ENCODE assay signal across 31 cellular contexts in genomic region chr19:53936035-53936434, GRCh38. TPM values are rescaled to one million over a fixed set of nuclear protein-coding genes. Genes with fewer than 3 reads are reported as not detected.
"Had no signal": no experiment of that assay in that cellular context is flagged by ENCODE, and none has a peak within 500 bp of the region (broad histone marks: within the 10 kb centered on the region; RNA-seq: fewer than 3 reads in every experiment).

No MANE protein-coding gene starts in this region.

- H3K27ac ChIP-seq: adrenal gland, body of pancreas, esophagus muscularis mucosa, foreskin keratinocyte, gastroesophageal sphincter, heart right ventricle had no signal

- DNase-seq: activated CD4-positive, alpha-beta T cell treated with anti-CD3 and anti-CD28 coated beads for 1 hour; activated CD4-positive, alpha-beta T cell treated with anti-CD3 and anti-CD28 coated beads for 4 hours; activated CD4-positive, alpha-beta T cell treated with anti-CD3 and anti-CD28 coated beads, Interleukin-2, amount 10 ng/mL, durations not matched to agents 7 days and 5 days; activated CD4-positive, alpha-beta T cell treated with anti-CD3 and anti-CD28 coated beads, Interleukin-2, amount 50 U/mL, for 4 hours; activated CD8-positive, alpha-beta memory T cell treated with anti-CD3 and anti-CD28 coated beads for 24 hours; activated CD8-positive, alpha-beta T cell treated with anti-CD3 and anti-CD28 coated beads for 36 hours; activated effector memory CD4-positive, alpha-beta T cell treated with Interleukin-2 at 50 U/mL for 16 hours; activated gamma-delta T cell treated with Interleukin-2 at 50 U/mL for 16 hours; activated naive CD4-positive, alpha-beta T cell treated with Interleukin-2 at 50 U/mL for 16 hours; activated naive CD8-positive, alpha-beta T cell treated with anti-CD3 and anti-CD28 coated beads for 36 hours; activated naive CD8-positive, alpha-beta T cell treated with anti-CD3 and anti-CD28 coated beads, Interleukin-2, amount 50 U/mL, for 24 hours; activated T-cell treated with anti-CD3 and anti-CD28 coated beads, Interleukin-2, amount 50 U/mL, for 4 hours; adrenal gland; amygdala; aorta; body of pancreas; caudate nucleus; cortex of kidney; dermis blood vessel endothelial cell; effector CD4-positive, alpha-beta T cell; effector memory CD8-positive, alpha-beta T cell; erythroblast; foreskin keratinocyte; heart right ventricle; T-helper 2 cell had no signal

- H3K9me3 ChIP-seq: adrenal gland, body of pancreas, gastroesophageal sphincter had no signal

- H3K9me3 Mint-ChIP-seq: activated CD4-positive, alpha-beta T cell treated with anti-CD3 and anti-CD28 coated beads, Interleukin-2, amount 10 ng/mL, durations not matched to agents 7 days and 5 days; activated CD8-positive, alpha-beta T cell treated with anti-CD3 and anti-CD28 coated beads for 36 hours; activated naive CD4-positive, alpha-beta T cell treated with anti-CD3 and anti-CD28 coated beads, Interleukin-2, amount 50 U/mL, for 24 hours; activated naive CD8-positive, alpha-beta T cell treated with anti-CD3 and anti-CD28 coated beads for 36 hours; activated naive CD8-positive, alpha-beta T cell treated with anti-CD3 and anti-CD28 coated beads, Interleukin-2, amount 50 U/mL, for 24 hours; activated T-cell treated with anti-CD3 and anti-CD28 coated beads, Interleukin-2, amount 50 U/mL, for 4 hours; activated T-helper 17 cell treated with anti-CD3 and anti-CD28 coated beads, Interleukin-2, amount 50 U/mL, for 72 hours; effector memory CD8-positive, alpha-beta T cell had no signal

- H3K36me3 ChIP-seq: adrenal gland, esophagus muscularis mucosa, gastroesophageal sphincter, heart right ventricle had no signal

- H3K4me3 Mint-ChIP-seq: activated CD4-positive, alpha-beta T cell treated with anti-CD3 and anti-CD28 coated beads, Interleukin-2, amount 10 ng/mL, durations not matched to agents 7 days and 5 days; activated CD8-positive, alpha-beta T cell treated with anti-CD3 and anti-CD28 coated beads for 36 hours; activated naive CD4-positive, alpha-beta T cell treated with anti-CD3 and anti-CD28 coated beads, Interleukin-2, amount 50 U/mL, for 24 hours; activated naive CD8-positive, alpha-beta T cell treated with anti-CD3 and anti-CD28 coated beads for 36 hours; activated naive CD8-positive, alpha-beta T cell treated with anti-CD3 and anti-CD28 coated beads, Interleukin-2, amount 50 U/mL, for 24 hours; activated T-cell treated with anti-CD3 and anti-CD28 coated beads, Interleukin-2, amount 50 U/mL, for 4 hours; activated T-helper 17 cell treated with anti-CD3 and anti-CD28 coated beads, Interleukin-2, amount 50 U/mL, for 72 hours; effector memory CD8-positive, alpha-beta T cell had no signal

- H3K27ac Mint-ChIP-seq: activated CD4-positive, alpha-beta T cell treated with anti-CD3 and anti-CD28 coated beads, Interleukin-2, amount 10 ng/mL, durations not matched to agents 7 days and 5 days; activated CD8-positive, alpha-beta T cell treated with anti-CD3 and anti-CD28 coated beads for 36 hours; activated naive CD4-positive, alpha-beta T cell treated with anti-CD3 and anti-CD28 coated beads, Interleukin-2, amount 50 U/mL, for 24 hours; activated naive CD8-positive, alpha-beta T cell treated with anti-CD3 and anti-CD28 coated beads for 36 hours; activated naive CD8-positive, alpha-beta T cell treated with anti-CD3 and anti-CD28 coated beads, Interleukin-2, amount 50 U/mL, for 24 hours; activated T-helper 17 cell treated with anti-CD3 and anti-CD28 coated beads, Interleukin-2, amount 50 U/mL, for 72 hours; effector memory CD8-positive, alpha-beta T cell had no signal

- H3K4me3 ChIP-seq: adrenal gland, body of pancreas, esophagus muscularis mucosa, gastroesophageal sphincter, heart right ventricle had no signal

- ATAC-seq: activated CD8-positive, alpha-beta T cell treated with anti-CD3 and anti-CD28 coated beads for 36 hours; activated naive CD8-positive, alpha-beta T cell treated with anti-CD3 and anti-CD28 coated beads, Interleukin-2, amount 50 U/mL, for 24 hours; activated T-cell treated with anti-CD3 and anti-CD28 coated beads, Interleukin-2, amount 50 U/mL, for 4 hours; activated T-helper 17 cell treated with anti-CD3 and anti-CD28 coated beads, Interleukin-2, amount 50 U/mL, for 72 hours; body of pancreas; effector memory CD8-positive, alpha-beta T cell; foreskin keratinocyte; gastroesophageal sphincter; heart right ventricle had no signal

- H3K27me3 ChIP-seq: adrenal gland, body of pancreas, foreskin keratinocyte had no signal

- H3K4me1 ChIP-seq: adrenal gland, body of pancreas, esophagus muscularis mucosa, foreskin keratinocyte, gastroesophageal sphincter, heart right ventricle had no signal

- H3K36me3 Mint-ChIP-seq: activated naive CD4-positive, alpha-beta T cell treated with anti-CD3 and anti-CD28 coated beads, Interleukin-2, amount 50 U/mL, for 24 hours; activated naive CD8-positive, alpha-beta T cell treated with anti-CD3 and anti-CD28 coated beads for 36 hours had no signal

- H3K4me1 Mint-ChIP-seq: activated CD4-positive, alpha-beta T cell treated with anti-CD3 and anti-CD28 coated beads, Interleukin-2, amount 10 ng/mL, durations not matched to agents 7 days and 5 days; activated naive CD4-positive, alpha-beta T cell treated with anti-CD3 and anti-CD28 coated beads, Interleukin-2, amount 50 U/mL, for 24 hours; activated naive CD8-positive, alpha-beta T cell treated with anti-CD3 and anti-CD28 coated beads for 36 hours; activated naive CD8-positive, alpha-beta T cell treated with anti-CD3 and anti-CD28 coated beads, Interleukin-2, amount 50 U/mL, for 24 hours; activated T-helper 17 cell treated with anti-CD3 and anti-CD28 coated beads, Interleukin-2, amount 50 U/mL, for 72 hours had no signal

RNA-seq across cellular contexts. Expression of gene CACNG8, which starts 26.7 kb away (rescaled TPM):
- total RNA-seq: activated CD4-positive, alpha-beta T cell treated with anti-CD3 and anti-CD28 coated beads, Interleukin-2, amount 10 ng/mL, durations not matched to agents 7 days and 5 days; activated CD8-positive, alpha-beta T cell treated with anti-CD3 and anti-CD28 coated beads for 36 hours; activated naive CD8-positive, alpha-beta T cell treated with anti-CD3 and anti-CD28 coated beads for 36 hours; activated T-cell treated with anti-CD3 and anti-CD28 coated beads, Interleukin-2, amount 50 U/mL, for 4 hours; body of pancreas; foreskin keratinocyte; T-helper 1 cell treated with Interleukin-12 subunit alpha and Interleukin-12 subunit beta and Interleukin-4 antibody, amounts not matched to agents 30 ng/mL and 1 ng/mL, for 36 hours had no signal
- polyA plus RNA-seq: foreskin keratinocyte had no signal

RNA-seq across cellular contexts. Expression of gene CACNG7, which starts 27.0 kb away (rescaled TPM):
- total RNA-seq: activated CD4-positive, alpha-beta T cell treated with anti-CD3 and anti-CD28 coated beads, Interleukin-2, amount 10 ng/mL, durations not matched to agents 7 days and 5 days; activated CD8-positive, alpha-beta T cell treated with anti-CD3 and anti-CD28 coated beads for 36 hours; activated naive CD8-positive, alpha-beta T cell treated with anti-CD3 and anti-CD28 coated beads for 36 hours; activated T-cell treated with anti-CD3 and anti-CD28 coated beads, Interleukin-2, amount 50 U/mL, for 4 hours; activated T-helper 17 cell treated with anti-CD3 and anti-CD28 coated beads, Interleukin-2, amount 50 U/mL, for 72 hours; aorta; body of pancreas; chondrocyte; dermis blood vessel endothelial cell; foreskin keratinocyte; gastroesophageal sphincter; heart right ventricle; T-helper 1 cell treated with Interleukin-12 subunit alpha and Interleukin-12 subunit beta and Interleukin-4 antibody, amounts not matched to agents 30 ng/mL and 1 ng/mL, for 36 hours had no signal
- polyA plus RNA-seq: aorta, foreskin keratinocyte, heart right ventricle had no signal

RNA-seq across cellular contexts. Expression of gene PRKCG, which starts 54.0 kb away (rescaled TPM):
- total RNA-seq: activated T-cell treated with anti-CD3 and anti-CD28 coated beads, Interleukin-2, amount 50 U/mL, for 4 hours; activated T-helper 17 cell treated with anti-CD3 and anti-CD28 coated beads, Interleukin-2, amount 50 U/mL, for 72 hours; adrenal gland; esophagus muscularis mucosa; foreskin keratinocyte; gastroesophageal sphincter; heart right ventricle had no signal
- polyA plus RNA-seq: adrenal gland, aorta had no signal

RNA-seq across cellular contexts. Expression of gene CACNG6, which starts 55.4 kb away (rescaled TPM):
- total RNA-seq: activated CD4-positive, alpha-beta T cell treated with anti-CD3 and anti-CD28 coated beads, Interleukin-2, amount 10 ng/mL, durations not matched to agents 7 days and 5 days; activated CD8-positive, alpha-beta T cell treated with anti-CD3 and anti-CD28 coated beads for 36 hours; activated naive CD8-positive, alpha-beta T cell treated with anti-CD3 and anti-CD28 coated beads for 36 hours; activated T-cell treated with anti-CD3 and anti-CD28 coated beads, Interleukin-2, amount 50 U/mL, for 4 hours; activated T-helper 17 cell treated with anti-CD3 and anti-CD28 coated beads, Interleukin-2, amount 50 U/mL, for 72 hours; adrenal gland; aorta; body of pancreas; chondrocyte; esophagus muscularis mucosa; foreskin keratinocyte; gastroesophageal sphincter; heart right ventricle; T-helper 1 cell treated with Interleukin-12 subunit alpha and Interleukin-12 subunit beta and Interleukin-4 antibody, amounts not matched to agents 30 ng/mL and 1 ng/mL, for 36 hours had no signal
- polyA plus RNA-seq: adrenal gland, foreskin keratinocyte, heart right ventricle had no signal
